Comparison of ENCODE assay signal across 24 cellular contexts in the genomic region with DNA sequence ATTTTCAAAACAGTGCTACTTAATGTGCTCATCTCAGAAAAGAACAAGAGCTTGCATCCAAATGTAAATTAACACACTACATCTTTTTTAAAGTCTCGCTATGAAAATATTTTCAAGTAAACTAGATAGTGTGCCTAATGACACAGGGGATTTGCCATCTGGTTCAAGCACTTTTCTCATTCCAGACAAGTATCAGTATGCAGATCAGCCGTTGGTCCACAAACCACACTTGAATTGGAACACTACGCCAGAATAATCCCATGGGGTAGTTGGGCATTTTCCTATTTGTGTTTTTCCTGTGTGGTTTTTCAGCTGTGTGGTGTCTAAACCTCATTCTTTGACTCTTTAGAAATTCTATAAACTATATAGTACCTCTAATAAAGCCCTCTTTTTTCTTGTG.
"Had no signal": no experiment of that assay in that cellular context is flagged by ENCODE, and none has a peak within 500 bp of the region (broad histone marks: within the 10 kb centered on the region; RNA-seq: fewer than 3 reads in every experiment).

No MANE protein-coding gene starts in this region.

- H3K27me3 Mint-ChIP-seq: activated naive CD8-positive, alpha-beta T cell treated with anti-CD3 and anti-CD28 coated beads, Interleukin-2, amount 10 ng/mL, durations not matched to agents 7 days and 5 days; progenitor cell of endocrine pancreas had no signal

- H3K36me3 Mint-ChIP-seq: activated naive CD8-positive, alpha-beta T cell treated with anti-CD3 and anti-CD28 coated beads, Interleukin-2, amount 10 ng/mL, durations not matched to agents 7 days and 5 days; mesothelial cell of epicardium; WTC11 had no signal

- H3K9me3 Mint-ChIP-seq: activated naive CD8-positive, alpha-beta T cell treated with anti-CD3 and anti-CD28 coated beads, Interleukin-2, amount 10 ng/mL, durations not matched to agents 7 days and 5 days had no signal

- H3K36me3 ChIP-seq: esophagus squamous epithelium, gastrocnemius medialis, left lung, sigmoid colon, spleen had no signal

- ATAC-seq: gastrocnemius medialis, left lung, natural killer cell, WTC11 had no signal

- H3K27ac Mint-ChIP-seq: activated naive CD4-positive, alpha-beta T cell treated with anti-CD3 and anti-CD28 coated beads for 36 hours; activated naive CD8-positive, alpha-beta T cell treated with anti-CD3 and anti-CD28 coated beads, Interleukin-2, amount 10 ng/mL, durations not matched to agents 7 days and 5 days; endodermal cell; mesothelial cell of epicardium; natural killer cell; progenitor cell of endocrine pancreas; WTC11 had no signal

- H3K4me1 ChIP-seq: esophagus squamous epithelium, gastrocnemius medialis, left lung, sigmoid colon, spleen had no signal

- H3K27me3 ChIP-seq: esophagus squamous epithelium, gastrocnemius medialis, left lung, sigmoid colon, spleen had no signal

- DNase-seq: activated CD4-positive, alpha-beta T cell treated with anti-CD3 and anti-CD28 coated beads, Interleukin-2, amount 50 U/mL, for 48 hours; activated CD8-positive, alpha-beta memory T cell treated with anti-CD3 and anti-CD28 coated beads, Interleukin-2, amount 50 U/mL, for 48 hours; activated naive CD4-positive, alpha-beta T cell treated with anti-CD3 and anti-CD28 coated beads for 36 hours; activated naive CD8-positive, alpha-beta T cell treated with anti-CD3 and anti-CD28 coated beads, Interleukin-2, amount 10 ng/mL, durations not matched to agents 7 days and 5 days; activated T-cell treated with anti-CD3 and anti-CD28 coated beads, Interleukin-2, amount 50 U/mL, for 48 hours; amniotic stem cell; cerebellar nuclear complex; cortex of kidney; endodermal cell; esophagus squamous epithelium; gastrocnemius medialis; hippocampal formation; kidney glomerular epithelial cell; left lung; natural killer cell; retina; sigmoid colon; spleen; stimulated activated CD4-positive, alpha-beta T cell treated with anti-CD3 and anti-CD28 coated beads, Interleukin-4, amount 100 ng/mL, for 24 hours; stimulated activated naive CD4-positive, alpha-beta T cell treated with Interleukin-2 at 50 U/mL for 16 hours; T-helper 9 cell had no signal

- H3K4me1 Mint-ChIP-seq: activated naive CD8-positive, alpha-beta T cell treated with anti-CD3 and anti-CD28 coated beads, Interleukin-2, amount 10 ng/mL, durations not matched to agents 7 days and 5 days; endodermal cell; mesothelial cell of epicardium; natural killer cell; WTC11 had no signal

- H3K27ac ChIP-seq: esophagus squamous epithelium, gastrocnemius medialis, left lung, sigmoid colon, spleen had no signal

- H3K4me3 Mint-ChIP-seq: activated naive CD4-positive, alpha-beta T cell treated with anti-CD3 and anti-CD28 coated beads for 36 hours; activated naive CD8-positive, alpha-beta T cell treated with anti-CD3 and anti-CD28 coated beads, Interleukin-2, amount 10 ng/mL, durations not matched to agents 7 days and 5 days; endodermal cell; mesothelial cell of epicardium; natural killer cell; WTC11 had no signal

- H3K4me3 ChIP-seq: esophagus squamous epithelium, gastrocnemius medialis, left lung, sigmoid colon, spleen had no signal

- H3K9me3 ChIP-seq: esophagus squamous epithelium, gastrocnemius medialis, sigmoid colon had no signal
